Comparison of ENCODE assay signal across 20 cellular contexts in genomic region chr4:180462116-180462515, GRCh38.
"Had no signal": no experiment of that assay in that cellular context is flagged by ENCODE, and none has a peak within 500 bp of the region (broad histone marks: within the 10 kb centered on the region; RNA-seq: fewer than 3 reads in every experiment).

No MANE protein-coding gene starts in this region.

- DNase-seq: colonic mucosa; cortex of kidney; effector CD8-positive, alpha-beta T cell; effector memory CD8-positive, alpha-beta T cell; endodermal cell; foreskin melanocyte; gastrocnemius medialis; glutamatergic neuron; head of caudate nucleus; heart right ventricle; hippocampal formation; left cardiac atrium; left lung; left ventricle myocardium superior; lower lobe of right lung; midbrain; naive thymus-derived CD4-positive, alpha-beta T cell had no signal

- H3K9me3 ChIP-seq: colonic mucosa, esophagus muscularis mucosa, gastrocnemius medialis, heart right ventricle, left lung, lower lobe of right lung had no signal

- H3K27me3 ChIP-seq: colonic mucosa, esophagus muscularis mucosa, gastrocnemius medialis, heart right ventricle, left lung had no signal

- H3K9me3 Mint-ChIP-seq: dendritic cell treated with granulocyte-macrophage colony-stimulating factor and Interleukin-4, amounts not matched to agents 40 ng/mL and 50 ng/mL, for 4 days; endodermal cell had no signal

- H3K36me3 ChIP-seq: colonic mucosa, esophagus muscularis mucosa, gastrocnemius medialis, heart right ventricle, left lung, lower lobe of right lung had no signal

- H3K4me3 ChIP-seq: colonic mucosa, esophagus muscularis mucosa, gastrocnemius medialis, heart right ventricle, left lung, lower lobe of right lung had no signal

- H3K36me3 Mint-ChIP-seq: memory B cell; naive thymus-derived CD4-positive, alpha-beta T cell had no signal

- H3K27ac ChIP-seq: colonic mucosa, esophagus muscularis mucosa, gastrocnemius medialis, heart right ventricle, left lung, lower lobe of right lung had no signal

- H3K4me1 ChIP-seq: colonic mucosa, esophagus muscularis mucosa, gastrocnemius medialis, heart right ventricle, left lung, lower lobe of right lung had no signal

- H3K4me3 Mint-ChIP-seq: dendritic cell treated with granulocyte-macrophage colony-stimulating factor and Interleukin-4, amounts not matched to agents 40 ng/mL and 50 ng/mL, for 4 days; effector memory CD8-positive, alpha-beta T cell; endodermal cell; memory B cell; naive thymus-derived CD4-positive, alpha-beta T cell had no signal

- H3K27me3 Mint-ChIP-seq: dendritic cell treated with granulocyte-macrophage colony-stimulating factor and Interleukin-4, amounts not matched to agents 40 ng/mL and 50 ng/mL, for 4 days; effector memory CD8-positive, alpha-beta T cell; memory B cell; naive thymus-derived CD4-positive, alpha-beta T cell had no signal

- H3K4me1 Mint-ChIP-seq: memory B cell; naive thymus-derived CD4-positive, alpha-beta T cell had no signal

- ATAC-seq: effector memory CD8-positive, alpha-beta T cell; gastrocnemius medialis; heart right ventricle; left cardiac atrium; left lung; left ventricle myocardium superior; lower lobe of right lung; naive thymus-derived CD4-positive, alpha-beta T cell had no signal

- H3K27ac Mint-ChIP-seq: dendritic cell treated with granulocyte-macrophage colony-stimulating factor and Interleukin-4, amounts not matched to agents 40 ng/mL and 50 ng/mL, for 4 days; effector memory CD8-positive, alpha-beta T cell; memory B cell; naive thymus-derived CD4-positive, alpha-beta T cell had no signal
